9 cellular contexts compared by ENCODE assay signal in genomic region chr5:151022511-151023018, GRCh38. TPM values are rescaled to one million over a fixed set of nuclear protein-coding genes. Genes with fewer than 3 reads are reported as not detected.
DNase-seq lines count a peak whose midpoint lies in the region; ATAC-seq and TF ChIP-seq lines count a peak whose summit lies in the region.
"Had no signal": no experiment of that assay in that cellular context is flagged by ENCODE, and none has a peak within 500 bp of the region (broad histone marks: within the 10 kb centered on the region; RNA-seq: fewer than 3 reads in every experiment).

No MANE protein-coding gene starts in this region.

- H3K36me3 ChIP-seq in esophagus muscularis mucosa: peaks cover 22 to 52% (median 31%) of the 10 kb centered on the region in 4 donors
- peaks cover 10 to 12% of the 10 kb centered on the region in 2 donors for H3K36me3 ChIP-seq in muscle layer of duodenum (ENCODE audit: control insufficient read depth in 1 of 2, insufficient read depth in 2 of 2, low read length in 2 of 2)
- peaks cover 34 to 60% of the 10 kb centered on the region in 2 donors for H3K36me3 ChIP-seq in thyroid gland

- peak; percentile 20 for DNase-seq in activated CD4-positive, alpha-beta T cell treated with anti-CD3 and anti-CD28 coated beads for 48 hours
- DNase-seq in activated CD4-positive, alpha-beta T cell treated with anti-CD3 and anti-CD28 coated beads for 1 hour: no peak
- DNase-seq in esophagus muscularis mucosa (ENCODE audit: extremely low spot score) (no peak), thyroid gland (peak; percentile 57 to 66), amniotic stem cell (lab: John Stamatoyannopoulos, UW) (no peak)

- H3K4me3 ChIP-seq in esophagus muscularis mucosa (peak overlapping the region; percentile 72 to 87 (median 80)), muscle layer of duodenum (ENCODE audit: low read depth in 1 of 2, low read length in 2 of 2) (peak overlapping the region in 1 of 2 donors; percentile 68), thyroid gland (replicated peaks in 1 of 3) (peak overlapping the region; percentile 1 to 55 (median 3))
- H3K4me3 ChIP-seq: A549 had no signal

- TF ChIP-seq EP300 in esophagus muscularis mucosa (IDR thresholded peaks at IDR 0.05): no peak

- H3K27me3 ChIP-seq in esophagus muscularis mucosa (no peaks in the 10 kb centered on the region), muscle layer of duodenum (ENCODE audit: low read depth, low read length) (no peaks in the 10 kb centered on the region), thyroid gland (no peaks in the 10 kb centered on the region)

- TF ChIP-seq CTCF in esophagus muscularis mucosa (IDR thresholded peaks at IDR 0.05) (no peak), thyroid gland (IDR thresholded peaks at IDR 0.05) (no peak)

- peaks cover 68 to 83% (median 79%) of the 10 kb centered on the region in 4 donors for H3K4me1 ChIP-seq in esophagus muscularis mucosa
- peaks cover 31 to 34% of the 10 kb centered on the region in 2 donors for H3K4me1 ChIP-seq in muscle layer of duodenum (ENCODE audit: control insufficient read depth in 1 of 2, insufficient read depth in 2 of 2, low read length in 2 of 2)
- H3K4me1 ChIP-seq in thyroid gland: peaks cover 74 to 76% of the 10 kb centered on the region in 2 donors
- H3K4me1 ChIP-seq: A549 had no signal

- TF ChIP-seq POLR2A in esophagus muscularis mucosa (IDR thresholded peaks at IDR 0.05; ENCODE audit: low read depth) (peak; percentile 25), thyroid gland (IDR thresholded peaks at IDR 0.05) (peak in 1 of 2 donors; percentile 76)

- intact Hi-C loops in esophagus muscularis mucosa (cut with DNase I) (no loop called here), thyroid gland (cut with DNase I) (no loop called here)

- 61% methylated on average over 7 of the region's 7 CpGs for WGBS in esophagus muscularis mucosa
- WGBS in thyroid gland, 2 donors: 56 to 57% methylated on average over 7 of the region's 7 CpGs

- H3K9me3 ChIP-seq in esophagus muscularis mucosa: no peaks in the 10 kb centered on the region
- H3K9me3 ChIP-seq in muscle layer of duodenum (ENCODE audit: control insufficient read depth in 1 of 2, low read length in 2 of 2): no peaks in the 10 kb centered on the region
- no peaks in the 10 kb centered on the region for H3K9me3 ChIP-seq in thyroid gland
- H3K9me3 ChIP-seq: A549 had no signal

- H3K27ac ChIP-seq in esophagus muscularis mucosa (replicated peaks in 1 of 4) (peak overlapping the region; percentile 85 to 86 (median 85)), muscle layer of duodenum (ENCODE audit: low read length) (peak overlapping the region; percentile 64), thyroid gland (peak overlapping the region; percentile 92 to 99 (median 94))
- H3K27ac ChIP-seq: A549 had no signal

- ATAC-seq in HG02973 (IDR thresholded peaks at IDR 0.05; ENCODE audit: unreplicated experiment): no peak
- ATAC-seq in HG03571 (IDR thresholded peaks at IDR 0.05; ENCODE audit: unreplicated experiment): no peak
- ATAC-seq: A549 had no signal

RNA-seq across cellular contexts. Expression of gene GPX3, which starts 2.2 kb away (rescaled TPM):
- total RNA-seq in esophagus muscularis mucosa (1,000 to 10,000 TPM; 1,165 to 3,724 (median 1,939) TPM), thyroid gland (over 10,000 TPM in 1 of 4 donors, 1,000 to 10,000 TPM in 3; 2,730 to 12,549 (median 7,201) TPM)

RNA-seq across cellular contexts. Expression of gene TNIP1, which starts 58.3 kb away (rescaled TPM):
- total RNA-seq in esophagus muscularis mucosa (100 to 1,000 TPM in 3 of 4 donors, 10 to 100 TPM in 1; 91.4 to 136 (median 114) TPM), thyroid gland (100 to 1,000 TPM in 1 of 4 donors, 10 to 100 TPM in 3; 74.4 to 115 (median 94.7) TPM)

Comparison
In these comparisons a context has a peak if more than half of its experiments do, and no peak if none do; other contexts are left out.
1. DNase-seq: peak in activated CD4-positive, alpha-beta T cell treated with anti-CD3 and anti-CD28 coated beads for 48 hours (single experiment) and thyroid gland (2 of 2); none in activated CD4-positive, alpha-beta T cell treated with anti-CD3 and anti-CD28 coated beads for 1 hour (single experiment), esophagus muscularis mucosa (single experiment) and amniotic stem cell (single experiment).
2. Peak in every context shown above with its lines, with median percentiles within 50 percentile points of each other: H3K27ac ChIP-seq.